Comparison of ENCODE assay signal across 40 cellular contexts in the genomic region with DNA sequence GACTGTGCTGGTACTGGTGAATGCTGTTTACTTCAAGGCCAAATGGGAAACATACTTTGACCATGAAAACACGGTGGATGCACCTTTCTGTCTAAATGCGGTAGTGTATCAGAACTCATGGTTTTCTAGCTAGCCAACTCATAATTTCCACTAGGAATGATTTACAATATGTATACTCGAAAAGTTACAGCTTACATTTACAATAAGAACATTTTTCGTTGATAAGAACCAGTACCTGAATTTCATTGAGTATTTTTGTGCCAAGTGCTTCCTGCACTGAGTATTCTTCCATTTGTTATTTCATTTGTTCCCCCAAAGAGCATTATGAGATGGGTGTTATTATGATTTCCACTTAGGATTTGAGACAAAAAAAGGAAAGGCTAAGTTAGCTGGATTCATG. TPM values are rescaled to one million over a fixed set of nuclear protein-coding genes. Genes with fewer than 3 reads are reported as not detected.
"Had no signal": no experiment of that assay in that cellular context is flagged by ENCODE, and none has a peak within 500 bp of the region (broad histone marks: within the 10 kb centered on the region; RNA-seq: fewer than 3 reads in every experiment).

No MANE protein-coding gene starts in this region.

- H3K4me1 Mint-ChIP-seq: activated naive CD8-positive, alpha-beta T cell treated with anti-CD3 and anti-CD28 coated beads for 36 hours; activated T-helper 17 cell treated with anti-CD3 and anti-CD28 coated beads, Interleukin-2, amount 50 U/mL, for 72 hours; brain; central memory CD8-positive, alpha-beta T cell had no signal

- FAIRE-seq: bronchial epithelial cell, TTC549 had no signal

- H3K27me3 ChIP-seq: ascending aorta, cardiac muscle cell had no signal

- H3K36me3 ChIP-seq: adrenal gland, ascending aorta, cardiac muscle cell had no signal

- H3K27ac Mint-ChIP-seq: activated B cell treated with CpG ODN at 0.5 μM for 24 hours; activated CD4-positive, alpha-beta memory T cell treated with anti-CD3 and anti-CD28 coated beads for 36 hours; activated CD8-positive, alpha-beta T cell treated with anti-CD3 and anti-CD28 coated beads for 36 hours; activated naive CD4-positive, alpha-beta T cell treated with anti-CD3 and anti-CD28 coated beads for 36 hours; activated naive CD4-positive, alpha-beta T cell treated with anti-CD3 and anti-CD28 coated beads, Interleukin-2, amount 50 U/mL, for 72 hours; activated naive CD8-positive, alpha-beta T cell treated with anti-CD3 and anti-CD28 coated beads for 36 hours; activated T-cell treated with anti-CD3 and anti-CD28 coated beads, Interleukin-2, amount 50 U/mL, for 72 hours; activated T-helper 1 cell treated with anti-CD3 and anti-CD28 coated beads, Interleukin-12 subunit alpha, Interleukin-12 subunit beta, Interleukin-2, Interleukin-4 antibody, amounts not matched to agents 30 ng/mL and 10 ng/mL and 1 ng/mL, durations not matched to agents 14 hours and 24 hours and 36 hours; activated T-helper 17 cell treated with anti-CD3 and anti-CD28 coated beads, Interleukin-2, amount 50 U/mL, for 72 hours; brain; T-helper 1 cell treated with Interleukin-12 subunit alpha and Interleukin-12 subunit beta and Interleukin-4 antibody, amounts not matched to agents 30 μg/mL and 1 μg/mL, for 36 hours; T-helper 2 cell treated with Interferon-gamma antibody and Interleukin-4, amounts not matched to agents 5 μg/mL and 100 μg/mL, for 36 hours had no signal

- ATAC-seq: activated CD8-positive, alpha-beta T cell treated with anti-CD3 and anti-CD28 coated beads for 36 hours; activated naive CD4-positive, alpha-beta T cell treated with anti-CD3 and anti-CD28 coated beads, Interleukin-2, amount 50 U/mL, for 72 hours; activated T-cell treated with anti-CD3 and anti-CD28 coated beads, Interleukin-2, amount 50 U/mL, for 4 hours; activated T-cell treated with anti-CD3 and anti-CD28 coated beads, Interleukin-2, amount 50 U/mL, for 72 hours; activated T-helper 17 cell treated with anti-CD3 and anti-CD28 coated beads, Interleukin-2, amount 50 U/mL, for 72 hours had no signal

- H3K36me3 Mint-ChIP-seq: activated CD4-positive, alpha-beta memory T cell treated with anti-CD3 and anti-CD28 coated beads for 36 hours; activated naive CD4-positive, alpha-beta T cell treated with anti-CD3 and anti-CD28 coated beads, Interleukin-2, amount 50 U/mL, for 72 hours; activated naive CD8-positive, alpha-beta T cell treated with anti-CD3 and anti-CD28 coated beads for 36 hours; brain had no signal

- H3K9me3 ChIP-seq: adrenal gland, ascending aorta had no signal

- H3K4me1 ChIP-seq: adrenal gland, ascending aorta had no signal

- H3K4me3 ChIP-seq: adrenal gland, ascending aorta, cardiac muscle cell had no signal

- H3K9me3 Mint-ChIP-seq: activated B cell treated with CpG ODN at 0.5 μM for 24 hours; activated CD4-positive, alpha-beta memory T cell treated with anti-CD3 and anti-CD28 coated beads for 36 hours; activated CD8-positive, alpha-beta T cell treated with anti-CD3 and anti-CD28 coated beads for 36 hours; activated naive CD4-positive, alpha-beta T cell treated with anti-CD3 and anti-CD28 coated beads for 36 hours; activated naive CD4-positive, alpha-beta T cell treated with anti-CD3 and anti-CD28 coated beads, Interleukin-2, amount 50 U/mL, for 72 hours; activated naive CD8-positive, alpha-beta T cell treated with anti-CD3 and anti-CD28 coated beads for 36 hours; activated T-cell treated with anti-CD3 and anti-CD28 coated beads, Interleukin-2, amount 50 U/mL, for 4 hours; activated T-cell treated with anti-CD3 and anti-CD28 coated beads, Interleukin-2, amount 50 U/mL, for 72 hours; activated T-helper 1 cell treated with anti-CD3 and anti-CD28 coated beads, Interleukin-12 subunit alpha, Interleukin-12 subunit beta, Interleukin-2, Interleukin-4 antibody, amounts not matched to agents 30 ng/mL and 10 ng/mL and 1 ng/mL, durations not matched to agents 14 hours and 24 hours and 36 hours; activated T-helper 17 cell treated with anti-CD3 and anti-CD28 coated beads, Interleukin-2, amount 50 U/mL, for 72 hours; central memory CD8-positive, alpha-beta T cell; T-helper 1 cell treated with Interleukin-12 subunit alpha and Interleukin-12 subunit beta and Interleukin-4 antibody, amounts not matched to agents 30 μg/mL and 1 μg/mL, for 36 hours; T-helper 2 cell treated with Interferon-gamma antibody and Interleukin-4, amounts not matched to agents 5 μg/mL and 100 μg/mL, for 36 hours had no signal

- H3K4me3 Mint-ChIP-seq: activated B cell treated with CpG ODN at 0.5 μM for 24 hours; activated CD4-positive, alpha-beta memory T cell treated with anti-CD3 and anti-CD28 coated beads for 36 hours; activated CD8-positive, alpha-beta T cell treated with anti-CD3 and anti-CD28 coated beads for 36 hours; activated naive CD4-positive, alpha-beta T cell treated with anti-CD3 and anti-CD28 coated beads for 36 hours; activated naive CD8-positive, alpha-beta T cell treated with anti-CD3 and anti-CD28 coated beads for 36 hours; activated T-cell treated with anti-CD3 and anti-CD28 coated beads, Interleukin-2, amount 50 U/mL, for 4 hours; activated T-cell treated with anti-CD3 and anti-CD28 coated beads, Interleukin-2, amount 50 U/mL, for 72 hours; activated T-helper 1 cell treated with anti-CD3 and anti-CD28 coated beads, Interleukin-12 subunit alpha, Interleukin-12 subunit beta, Interleukin-2, Interleukin-4 antibody, amounts not matched to agents 30 ng/mL and 10 ng/mL and 1 ng/mL, durations not matched to agents 14 hours and 24 hours and 36 hours; activated T-helper 17 cell treated with anti-CD3 and anti-CD28 coated beads, Interleukin-2, amount 50 U/mL, for 72 hours; brain; central memory CD8-positive, alpha-beta T cell; T-helper 1 cell treated with Interleukin-12 subunit alpha and Interleukin-12 subunit beta and Interleukin-4 antibody, amounts not matched to agents 30 μg/mL and 1 μg/mL, for 36 hours; T-helper 2 cell treated with Interferon-gamma antibody and Interleukin-4, amounts not matched to agents 5 μg/mL and 100 μg/mL, for 36 hours had no signal

- DNase-seq: activated B cell treated with CpG ODN at 0.5 μM for 24 hours; activated CD4-positive, alpha-beta memory T cell treated with anti-CD3 and anti-CD28 coated beads for 36 hours; activated CD4-positive, alpha-beta T cell treated with anti-CD3 and anti-CD28 coated beads for 48 hours; activated CD4-positive, alpha-beta T cell treated with anti-CD3 and anti-CD28 coated beads, Interleukin-2, amount 50 U/mL, for 1 hour; activated CD4-positive, alpha-beta T cell treated with anti-CD3 and anti-CD28 coated beads, Interleukin-2, amount 50 U/mL, for 4 hours; activated CD4-positive, CD25-positive, alpha-beta regulatory T cell treated with anti-CD3 and anti-CD28 coated beads, Interleukin-2, amount 50 U/mL, for 72 hours; activated CD8-positive, alpha-beta memory T cell treated with anti-CD3 and anti-CD28 coated beads, Interleukin-2, amount 50 U/mL, for 4 hours; activated CD8-positive, alpha-beta T cell treated with anti-CD3 and anti-CD28 coated beads for 36 hours; activated effector memory CD4-positive, alpha-beta T cell treated with anti-CD3 and anti-CD28 coated beads, Interleukin-2, amount 50 U/mL, for 16 hours; activated gamma-delta T cell treated with Interleukin-2 at 50 U/mL for 16 hours; activated naive CD4-positive, alpha-beta T cell; activated naive CD4-positive, alpha-beta T cell treated with anti-CD3 and anti-CD28 coated beads for 36 hours; activated naive CD4-positive, alpha-beta T cell treated with anti-CD3 and anti-CD28 coated beads, Interleukin-2, amount 50 U/mL, for 16 hours; activated naive CD8-positive, alpha-beta T cell treated with anti-CD3 and anti-CD28 coated beads for 36 hours; activated T-cell treated with anti-CD3 and anti-CD28 coated beads for 4 hours; activated T-cell treated with anti-CD3 and anti-CD28 coated beads, Interleukin-2, amount 50 U/mL, for 1 hour; activated T-cell treated with anti-CD3 and anti-CD28 coated beads, Interleukin-2, amount 50 U/mL, for 4 hours; activated T-cell treated with anti-CD3 and anti-CD28 coated beads, Interleukin-2, amount 50 U/mL, for 72 hours; adrenal gland; amygdala; anterior cingulate cortex; caudate nucleus; cerebellar nuclear complex; T-helper 1 cell; T-helper 2 cell; T-helper 9 cell had no signal

- H3K27ac ChIP-seq: adrenal gland, ascending aorta, cardiac muscle cell, VCaP had no signal

RNA-seq across cellular contexts. Expression of a gene that starts 21.9 kb away (rescaled TPM):
- total RNA-seq: activated B cell treated with CpG ODN at 0.5 μM for 24 hours; activated CD4-positive, alpha-beta memory T cell treated with anti-CD3 and anti-CD28 coated beads for 36 hours; activated CD8-positive, alpha-beta memory T cell treated with anti-CD3 and anti-CD28 coated beads for 36 hours; activated CD8-positive, alpha-beta T cell treated with anti-CD3 and anti-CD28 coated beads for 36 hours; activated naive CD4-positive, alpha-beta T cell treated with anti-CD3 and anti-CD28 coated beads for 36 hours; activated naive CD4-positive, alpha-beta T cell treated with anti-CD3 and anti-CD28 coated beads, Interleukin-2, amount 50 U/mL, for 72 hours; activated naive CD8-positive, alpha-beta T cell treated with anti-CD3 and anti-CD28 coated beads for 36 hours; activated T-cell treated with anti-CD3 and anti-CD28 coated beads, Interleukin-2, amount 50 U/mL, for 4 hours; activated T-cell treated with anti-CD3 and anti-CD28 coated beads, Interleukin-2, amount 50 U/mL, for 72 hours; activated T-helper 1 cell treated with anti-CD3 and anti-CD28 coated beads, Interleukin-12 subunit alpha, Interleukin-12 subunit beta, Interleukin-2, Interleukin-4 antibody, amounts not matched to agents 30 ng/mL and 10 ng/mL and 1 ng/mL, durations not matched to agents 14 hours and 24 hours and 36 hours; activated T-helper 17 cell treated with anti-CD3 and anti-CD28 coated beads, Interleukin-2, amount 50 U/mL, for 72 hours; adrenal gland; cardiac muscle cell; chondrocyte had no signal
- polyA plus RNA-seq: adrenal gland, cardiac muscle cell had no signal

RNA-seq across cellular contexts. Expression of a gene that starts 23.1 kb away (rescaled TPM):
- total RNA-seq: activated B cell treated with CpG ODN at 0.5 μM for 24 hours; activated CD4-positive, alpha-beta memory T cell treated with anti-CD3 and anti-CD28 coated beads for 36 hours; activated CD8-positive, alpha-beta memory T cell treated with anti-CD3 and anti-CD28 coated beads for 36 hours; activated CD8-positive, alpha-beta T cell treated with anti-CD3 and anti-CD28 coated beads for 36 hours; activated naive CD4-positive, alpha-beta T cell treated with anti-CD3 and anti-CD28 coated beads for 36 hours; activated naive CD4-positive, alpha-beta T cell treated with anti-CD3 and anti-CD28 coated beads, Interleukin-2, amount 50 U/mL, for 72 hours; activated naive CD8-positive, alpha-beta T cell treated with anti-CD3 and anti-CD28 coated beads for 36 hours; activated T-cell treated with anti-CD3 and anti-CD28 coated beads, Interleukin-2, amount 50 U/mL, for 4 hours; activated T-cell treated with anti-CD3 and anti-CD28 coated beads, Interleukin-2, amount 50 U/mL, for 72 hours; activated T-helper 1 cell treated with anti-CD3 and anti-CD28 coated beads, Interleukin-12 subunit alpha, Interleukin-12 subunit beta, Interleukin-2, Interleukin-4 antibody, amounts not matched to agents 30 ng/mL and 10 ng/mL and 1 ng/mL, durations not matched to agents 14 hours and 24 hours and 36 hours; activated T-helper 17 cell treated with anti-CD3 and anti-CD28 coated beads, Interleukin-2, amount 50 U/mL, for 72 hours; adrenal gland; ascending aorta; cardiac muscle cell; chondrocyte had no signal
- polyA plus RNA-seq: cardiac muscle cell had no signal
